ENCODE assay signal across 17 cellular contexts in the genomic region with DNA sequence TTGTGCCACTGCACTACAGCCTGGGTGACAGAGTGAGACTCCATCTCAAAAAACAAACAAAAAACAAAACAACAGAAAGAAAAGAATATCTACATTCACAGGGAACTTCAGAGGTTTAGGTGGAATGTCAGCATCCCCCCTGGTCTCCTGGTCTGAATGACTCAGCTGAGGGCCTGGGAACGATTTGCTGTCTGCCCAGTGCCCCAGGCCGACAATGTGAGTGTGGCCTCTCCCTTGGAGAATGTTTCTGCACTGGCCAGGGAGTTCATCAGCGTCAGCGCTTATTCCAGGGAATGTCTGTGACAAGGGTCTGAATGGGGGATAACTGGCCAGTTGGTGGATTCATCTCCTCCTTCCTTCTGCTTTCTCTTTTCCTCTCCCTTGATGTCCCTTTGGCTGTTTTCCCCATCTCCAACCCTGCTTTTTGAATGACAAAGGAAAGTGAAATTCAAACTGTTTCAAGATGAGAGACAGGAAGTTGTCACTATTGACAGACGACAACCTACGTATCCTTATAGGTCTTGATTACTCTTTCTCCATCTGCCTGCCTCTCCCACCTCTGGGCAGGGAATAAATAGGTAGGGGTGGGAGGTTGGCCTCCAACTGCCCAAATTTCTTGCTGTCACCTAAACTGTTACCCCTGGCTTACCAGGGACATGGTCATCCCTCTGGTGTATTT.
A peak's percentile ranks its signal among the peaks of the same experiment; 100 is the strongest.
DNase-seq lines count a peak whose midpoint lies in the region; ATAC-seq and TF ChIP-seq lines count a peak whose summit lies in the region.
"Had no signal": no experiment of that assay in that cellular context is flagged by ENCODE, and none has a peak within 500 bp of the region (broad histone marks: within the 10 kb centered on the region; RNA-seq: fewer than 3 reads in every experiment).

No MANE protein-coding gene starts in this region.

- TF ChIP-seq CTCF in WTC11 (IDR thresholded peaks at IDR 0.05) = no peak

- ATAC-seq in WTC11 = peak; percentile 72
- ATAC-seq in GM21723 (IDR thresholded peaks at IDR 0.05; ENCODE audit: unreplicated experiment) = no peak
- ATAC-seq: left lobe of liver had no signal

- POLR2A ChIA-PET in WTC11 (lab: Charles Lee) = no interaction called here

- no peaks in the 10 kb centered on the region for H3K27me3 Mint-ChIP-seq in WTC11 (ENCODE audit: low read depth)

- CTCF ChIA-PET in WTC11 (lab: Charles Lee) = no interaction called here

- H3K4me3 Mint-ChIP-seq in WTC11 = no peak overlapping the region

- H3K9me3 Mint-ChIP-seq in WTC11 = peaks cover 11% of the 10 kb centered on the region; the same call in 1 of the 2 replicates

- peaks cover 17% of the 10 kb centered on the region for H3K4me1 Mint-ChIP-seq in WTC11

- H3K27ac Mint-ChIP-seq in WTC11 = peak overlapping the region; percentile 88; the same call in 1 of the 2 replicates

- H3K36me3 Mint-ChIP-seq in WTC11 = no peaks in the 10 kb centered on the region

- DNase-seq in DMS53 (lab: John Stamatoyannopoulos, UW) (peak; percentile 23), H4 (ENCODE audit: low spot score) (peak; percentile 24), WTC11 (ENCODE audit: low spot score) (no peak), kidney tubule cell (ENCODE audit: low spot score) (peak; percentile 10), UCSD-AML1 (lab: John Stamatoyannopoulos, UW; ENCODE audit: unreplicated experiment) (no peak), NCI-H226 (no peak), superior temporal gyrus (ENCODE audit: extremely low spot score) (no peak)
- DNase-seq: activated CD4-positive, CD25-positive, alpha-beta regulatory T cell; activated CD8-positive, alpha-beta memory T cell treated with anti-CD3 and anti-CD28 coated beads for 24 hours; aorta; foreskin fibroblast; HCEC 1CT; NCI-H1417 treated with DMSO at 0.1 percent for 48 hours; NCI-H345; Right ventricle myocardium superior had no signal

TF ChIP-seq in WTC11, 78 proteins besides CTCF, POLR2A, EP300 and RAD21:
- TF ChIP-seq, protein P1, sequence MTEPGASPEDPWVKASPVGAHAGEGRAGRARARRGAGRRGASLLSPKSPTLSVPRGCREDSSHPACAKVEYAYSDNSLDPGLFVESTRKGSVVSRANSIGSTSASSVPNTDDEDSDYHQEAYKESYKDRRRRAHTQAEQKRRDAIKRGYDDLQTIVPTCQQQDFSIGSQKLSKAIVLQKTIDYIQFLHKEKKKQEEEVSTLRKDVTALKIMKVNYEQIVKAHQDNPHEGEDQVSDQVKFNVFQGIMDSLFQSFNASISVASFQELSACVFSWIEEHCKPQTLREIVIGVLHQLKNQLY (CRISPR knock-in tag; IDR thresholded peaks at IDR 0.05) = no peak
- no peak for TF ChIP-seq SMAD3 (CRISPR knock-in tag; IDR thresholded peaks at IDR 0.05; ENCODE audit: borderline replicate concordance)
- TF ChIP-seq ZNF317 (CRISPR knock-in tag; IDR thresholded peaks at IDR 0.05; ENCODE audit: borderline replicate concordance, low read depth) = 0 out of 2 replicates have a peak, but pooled peaks have one; percentile 59
- TF ChIP-seq, protein P2, sequence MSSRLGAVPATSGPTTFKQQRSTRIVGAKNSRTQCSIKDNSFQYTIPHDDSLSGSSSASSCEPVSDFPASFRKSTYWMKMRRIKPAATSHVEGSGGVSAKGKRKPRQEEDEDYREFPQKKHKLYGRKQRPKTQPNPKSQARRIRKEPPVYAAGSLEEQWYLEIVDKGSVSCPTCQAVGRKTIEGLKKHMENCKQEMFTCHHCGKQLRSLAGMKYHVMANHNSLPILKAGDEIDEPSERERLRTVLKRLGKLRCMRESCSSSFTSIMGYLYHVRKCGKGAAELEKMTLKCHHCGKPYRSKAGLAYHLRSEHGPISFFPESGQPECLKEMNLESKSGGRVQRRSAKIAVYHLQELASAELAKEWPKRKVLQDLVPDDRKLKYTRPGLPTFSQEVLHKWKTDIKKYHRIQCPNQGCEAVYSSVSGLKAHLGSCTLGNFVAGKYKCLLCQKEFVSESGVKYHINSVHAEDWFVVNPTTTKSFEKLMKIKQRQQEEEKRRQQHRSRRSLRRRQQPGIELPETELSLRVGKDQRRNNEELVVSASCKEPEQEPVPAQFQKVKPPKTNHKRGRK (CRISPR knock-in tag; IDR thresholded peaks at IDR 0.05; ENCODE audit: borderline replicate concordance) = no peak
- TF ChIP-seq, protein P3, sequence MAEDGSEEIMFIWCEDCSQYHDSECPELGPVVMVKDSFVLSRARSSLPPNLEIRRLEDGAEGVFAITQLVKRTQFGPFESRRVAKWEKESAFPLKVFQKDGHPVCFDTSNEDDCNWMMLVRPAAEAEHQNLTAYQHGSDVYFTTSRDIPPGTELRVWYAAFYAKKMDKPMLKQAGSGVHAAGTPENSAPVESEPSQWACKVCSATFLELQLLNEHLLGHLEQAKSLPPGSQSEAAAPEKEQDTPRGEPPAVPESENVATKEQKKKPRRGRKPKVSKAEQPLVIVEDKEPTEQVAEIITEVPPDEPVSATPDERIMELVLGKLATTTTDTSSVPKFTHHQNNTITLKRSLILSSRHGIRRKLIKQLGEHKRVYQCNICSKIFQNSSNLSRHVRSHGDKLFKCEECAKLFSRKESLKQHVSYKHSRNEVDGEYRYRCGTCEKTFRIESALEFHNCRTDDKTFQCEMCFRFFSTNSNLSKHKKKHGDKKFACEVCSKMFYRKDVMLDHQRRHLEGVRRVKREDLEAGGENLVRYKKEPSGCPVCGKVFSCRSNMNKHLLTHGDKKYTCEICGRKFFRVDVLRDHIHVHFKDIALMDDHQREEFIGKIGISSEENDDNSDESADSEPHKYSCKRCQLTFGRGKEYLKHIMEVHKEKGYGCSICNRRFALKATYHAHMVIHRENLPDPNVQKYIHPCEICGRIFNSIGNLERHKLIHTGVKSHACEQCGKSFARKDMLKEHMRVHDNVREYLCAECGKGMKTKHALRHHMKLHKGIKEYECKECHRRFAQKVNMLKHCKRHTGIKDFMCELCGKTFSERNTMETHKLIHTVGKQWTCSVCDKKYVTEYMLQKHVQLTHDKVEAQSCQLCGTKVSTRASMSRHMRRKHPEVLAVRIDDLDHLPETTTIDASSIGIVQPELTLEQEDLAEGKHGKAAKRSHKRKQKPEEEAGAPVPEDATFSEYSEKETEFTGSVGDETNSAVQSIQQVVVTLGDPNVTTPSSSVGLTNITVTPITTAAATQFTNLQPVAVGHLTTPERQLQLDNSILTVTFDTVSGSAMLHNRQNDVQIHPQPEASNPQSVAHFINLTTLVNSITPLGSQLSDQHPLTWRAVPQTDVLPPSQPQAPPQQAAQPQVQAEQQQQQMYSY (CRISPR knock-in tag; IDR thresholded peaks at IDR 0.05) = no peak
- TF ChIP-seq, protein P4, sequence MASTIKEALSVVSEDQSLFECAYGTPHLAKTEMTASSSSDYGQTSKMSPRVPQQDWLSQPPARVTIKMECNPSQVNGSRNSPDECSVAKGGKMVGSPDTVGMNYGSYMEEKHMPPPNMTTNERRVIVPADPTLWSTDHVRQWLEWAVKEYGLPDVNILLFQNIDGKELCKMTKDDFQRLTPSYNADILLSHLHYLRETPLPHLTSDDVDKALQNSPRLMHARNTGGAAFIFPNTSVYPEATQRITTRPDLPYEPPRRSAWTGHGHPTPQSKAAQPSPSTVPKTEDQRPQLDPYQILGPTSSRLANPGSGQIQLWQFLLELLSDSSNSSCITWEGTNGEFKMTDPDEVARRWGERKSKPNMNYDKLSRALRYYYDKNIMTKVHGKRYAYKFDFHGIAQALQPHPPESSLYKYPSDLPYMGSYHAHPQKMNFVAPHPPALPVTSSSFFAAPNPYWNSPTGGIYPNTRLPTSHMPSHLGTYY (CRISPR knock-in tag; IDR thresholded peaks at IDR 0.05) = no peak
- TF ChIP-seq EMX1 (CRISPR knock-in tag; IDR thresholded peaks at IDR 0.05) = no peak

Comparison
In these comparisons a context has a peak if more than half of its experiments do, and no peak if none do; other contexts are left out.
1. DNase-seq: peak in DMS53 (single experiment), H4 (single experiment) and kidney tubule cell (single experiment); none in WTC11 (single experiment), UCSD-AML1 (single experiment), NCI-H226 (single experiment) and superior temporal gyrus (single experiment).